In the genomic region with DNA sequence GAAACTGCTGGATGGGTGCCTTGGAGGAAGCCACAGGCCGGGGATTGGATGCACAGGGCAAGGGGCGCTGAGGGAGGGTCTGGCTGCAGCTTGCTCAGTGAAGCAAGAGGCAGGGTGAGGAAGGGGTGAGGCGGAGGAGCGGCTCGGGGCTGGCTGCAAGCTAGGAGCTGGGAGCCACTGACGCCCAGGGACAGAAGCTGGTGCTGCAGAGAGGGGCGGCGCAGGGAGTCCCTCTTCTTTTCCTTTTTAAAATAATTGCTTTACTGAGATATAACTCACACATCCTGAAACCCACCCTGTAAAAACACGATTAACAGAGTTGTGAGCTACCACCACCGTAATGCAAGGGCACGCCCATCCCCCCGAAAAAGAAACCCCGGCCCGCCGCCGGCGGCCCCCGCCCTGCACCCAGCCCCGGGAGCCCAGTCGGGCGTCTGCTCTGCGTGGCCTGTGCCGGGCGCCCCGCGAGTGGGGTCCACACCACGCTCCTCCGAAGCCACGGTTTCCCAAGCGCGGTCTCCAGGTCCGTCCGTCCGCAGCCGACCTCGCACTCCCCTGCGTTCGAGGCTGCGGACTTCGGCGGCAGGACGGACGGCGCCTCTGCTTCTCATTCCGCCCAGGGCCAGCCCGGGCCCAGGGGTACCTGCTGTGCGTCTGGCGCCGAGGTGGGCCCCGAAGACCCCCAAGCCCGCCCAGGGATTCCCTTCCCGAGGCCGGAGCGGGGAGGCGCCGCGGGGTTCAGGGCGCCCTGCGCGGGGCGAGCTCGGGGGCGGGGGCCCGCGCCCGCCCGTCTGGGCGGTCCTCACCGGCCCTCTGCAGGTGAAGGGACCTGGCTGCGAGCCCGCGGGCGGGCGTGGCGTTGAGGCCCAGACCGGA, we compare ENCODE assay signal across 8 cellular contexts. TPM values are rescaled to one million over a fixed set of nuclear protein-coding genes. Genes with fewer than 3 reads are reported as not detected.
DNase-seq lines count a peak whose midpoint lies in the region; ATAC-seq, FAIRE-seq and TF ChIP-seq lines count a peak whose summit lies in the region.

No MANE protein-coding gene starts in this region.

- H3K9me2 ChIP-seq in OCI-LY1 (ENCODE audit: low read depth, low read length): no peaks in the 10 kb centered on the region

- H3F3A ChIP-seq in OCI-LY1 (ENCODE audit: insufficient read depth, low read length): no peaks in the 10 kb centered on the region

- H3K79me2 ChIP-seq in OCI-LY1 (ENCODE audit: insufficient read depth, low read length): no peaks in the 10 kb centered on the region

- peak overlapping the region; percentile 88 for H3K4me3 ChIP-seq in OCI-LY1 (ENCODE audit: low read depth, low read length, poor library complexity, severe bottlenecking)
- H3K4me3 ChIP-seq in foreskin fibroblast (ENCODE audit: low read depth in 1 of 2, low read length in 2 of 2): peak overlapping the region; percentile 74 to 86
- peak overlapping the region; percentile 93 for H3K4me3 ChIP-seq in neuron (ENCODE audit: low read length)
- peak overlapping the region; percentile 76 to 96 for H3K4me3 ChIP-seq in vagina

- H3K9me3 ChIP-seq in OCI-LY1 (ENCODE audit: low read length) (no peaks in the 10 kb centered on the region), neuron (ENCODE audit: low read length) (no peaks in the 10 kb centered on the region), vagina (no peaks in the 10 kb centered on the region)

- peak overlapping the region; percentile 82 for H3K9ac ChIP-seq in OCI-LY1 (ENCODE audit: low read length)

- H3K27ac ChIP-seq in OCI-LY1 (ENCODE audit: low read depth, low read length, poor library complexity, severe bottlenecking): peak overlapping the region; percentile 30
- peak overlapping the region; percentile 86 for H3K27ac ChIP-seq in vagina

- H2AFZ ChIP-seq in OCI-LY1 (ENCODE audit: low read length) (no peak overlapping the region), neuron (ENCODE audit: low read depth, low read length) (peak overlapping the region; percentile 91)

- peak; percentile 24 for ATAC-seq in HG02885 (IDR thresholded peaks at IDR 0.05; ENCODE audit: poor library complexity, unreplicated experiment)

- DNase-seq in ACHN (peak; percentile 54), GM12891 (ENCODE audit: insufficient read length, low spot score) (peak; percentile 65), foreskin fibroblast (peak in 1 of 2 donors; percentile 60), vagina (ENCODE audit: extremely low spot score in 2 of 2) (no peak)
- peak; percentile 82 for DNase-seq in activated effector memory CD4-positive, alpha-beta T cell treated with anti-CD3 and anti-CD28 coated beads, Interleukin-2, amount 50 U/mL, for 16 hours

- H3K27me3 ChIP-seq in OCI-LY1 (ENCODE audit: insufficient read depth, low read length) (no peaks in the 10 kb centered on the region), neuron (ENCODE audit: insufficient read depth, low read length) (no peaks in the 10 kb centered on the region), vagina (no peaks in the 10 kb centered on the region)

- H3K4me1 ChIP-seq in OCI-LY1 (ENCODE audit: insufficient read depth, low read length, severe bottlenecking) (peaks cover 18% of the 10 kb centered on the region), neuron (ENCODE audit: insufficient read depth, low read length) (peaks cover 19% of the 10 kb centered on the region), vagina (peaks cover 36% of the 10 kb centered on the region)

- peak; percentile 31 for FAIRE-seq in GM12891 (lab: Jason Lieb, UNC)

- in situ Hi-C loops in ACHN (cut with HindIII; ENCODE audit: low pct_ligation_motif_present, low pct_unique_long_range_greater_than_20kb, low sequenced_read_pairs): no loop called here

- TF ChIP-seq CTCF in OCI-LY1 (IDR thresholded peaks at IDR 0.05; ENCODE audit: low read length) (peak; percentile 31; the same call in 1 of the 2 replicates), foreskin fibroblast (IDR thresholded peaks at IDR 0.05; ENCODE audit: low read depth, low read length) (peak; percentile 4), vagina (IDR thresholded peaks at IDR 0.05) (no peak)

- H4K20me1 ChIP-seq in OCI-LY1 (ENCODE audit: insufficient read depth, low read length): no peaks in the 10 kb centered on the region

- TF ChIP-seq POLR2A in GM12891 (IDR thresholded peaks at IDR 0.05; ENCODE audit: low read depth, low read length): no peak
- no peak for TF ChIP-seq POLR2A in vagina (IDR thresholded peaks at IDR 0.05)

- H3K36me3 ChIP-seq in OCI-LY1 (ENCODE audit: insufficient read depth, low read length) (peaks cover 4% of the 10 kb centered on the region; the same call in 1 of the 2 replicates), neuron (ENCODE audit: insufficient read depth, low read length) (peaks cover 15% of the 10 kb centered on the region), vagina (peaks cover 0 to 20% of the 10 kb centered on the region in 2 donors)

- intact Hi-C loops in vagina (cut with DNase I): no loop called here

- peak overlapping the region; percentile 82 for H3K4me2 ChIP-seq in OCI-LY1 (ENCODE audit: low read length)

TF ChIP-seq in GM12891, 5 proteins besides CTCF, POLR2A, EP300 and RAD21:
- TF ChIP-seq POU2F2 (IDR thresholded peaks at IDR 0.05; ENCODE audit: low read depth, low read length) (no peak), POLR2AphosphoS5 (IDR thresholded peaks at IDR 0.05; ENCODE audit: low read depth, low read length) (no peak), TAF1 (IDR thresholded peaks at IDR 0.05; ENCODE audit: low read depth, low read length) (no peak), PAX5 (IDR thresholded peaks at IDR 0.05; ENCODE audit: insufficient read depth, low read length, severe bottlenecking) (no peak), SPI1 (IDR thresholded peaks at IDR 0.05; ENCODE audit: low read depth, low read length) (no peak)
TF ChIP-seq in GM12891: peak in this region for 0.

RNA-seq across cellular contexts. Expression of a gene that starts 0.9 kb away (rescaled TPM):
- 6.8 TPM for polyA plus RNA-seq in GM12891 (2012; ENCODE audit: low read depth, missing spikeins)
- 25.5 TPM for total RNA-seq in vagina

RNA-seq across cellular contexts. Expression of a gene that starts 56.5 kb away (rescaled TPM):
- 36.2 TPM for polyA plus RNA-seq in GM12891 (2012; ENCODE audit: low read depth, missing spikeins)
- total RNA-seq in vagina: 103 TPM

Comparison
In these comparisons a context has a peak if more than half of its experiments do, and no peak if none do; other contexts are left out.
1. DNase-seq: peak in ACHN (single experiment), GM12891 (single experiment) and activated effector memory CD4-positive, alpha-beta T cell treated with anti-CD3 and anti-CD28 coated beads, Interleukin-2, amount 50 U/mL, for 16 hours (single experiment); none in vagina (0 of 2).
2. CTCF ChIP-seq: peak in OCI-LY1 (single experiment) and foreskin fibroblast (single experiment); none in vagina (0 of 3).
3. Peak in every context shown above with its lines, with median percentiles within 50 percentile points of each other: H3K4me3 ChIP-seq.